In genomic region chr2:202911513-202912341, GRCh38 we compare ENCODE assay signal across 8 cellular contexts. TPM values are rescaled to one million over a fixed set of nuclear protein-coding genes. Genes with fewer than 3 reads are reported as not detected.
DNase-seq lines count a peak whose midpoint lies in the region; ATAC-seq lines count a peak whose summit lies in the region.

CARF (plus strand) TSS chr2:202912275; CDS start chr2:202941903, 29,628 bp downstream.
WDR12 (minus strand) TSS chr2:202911673; CDS start chr2:202911476, 197 bp downstream.

- CTCF ChIA-PET in activated CD4-positive, alpha-beta T cell treated with anti-CD3 and anti-CD28 coated beads, Interleukin-2, amount 10 ng/mL, durations not matched to agents 7 days and 5 days (lab: Charles Lee) = interaction anchor here (1.2 to 1.8 kb wide), 3 partner anchors 11 to 327 kb away, joined by 4 to 7 read pairs (median 4); partner anchors contain the start of gene CYP20A1

- H3K4me3 Mint-ChIP-seq in activated CD4-positive, alpha-beta T cell treated with anti-CD3 and anti-CD28 coated beads, Interleukin-2, amount 10 ng/mL, durations not matched to agents 7 days and 5 days = peak within 1 kb of the TSS; percentile 92

- peak; percentile 72 for ATAC-seq in GM19351 (IDR thresholded peaks at IDR 0.05; ENCODE audit: unreplicated experiment)
- ATAC-seq in HG03520 (IDR thresholded peaks at IDR 0.05; ENCODE audit: unreplicated experiment) = peak; percentile 78

- H3K27ac Mint-ChIP-seq in activated CD4-positive, alpha-beta T cell treated with anti-CD3 and anti-CD28 coated beads, Interleukin-2, amount 10 ng/mL, durations not matched to agents 7 days and 5 days = peak within 1 kb of the TSS; percentile 97

- DNase-seq in C1 segment of cervical spinal cord (lab: John Stamatoyannopoulos, UW) = peak; percentile 20 to 97 (median 90)
- DNase-seq in NCI-H526 treated with DMSO at 0.1 percent for 48 hours (lab: John Stamatoyannopoulos, UW) = peak; percentile 99
- peak; percentile 93 for DNase-seq in activated CD4-positive, alpha-beta T cell treated with anti-CD3 and anti-CD28 coated beads, Interleukin-2, amount 10 ng/mL, durations not matched to agents 7 days and 5 days
- peak; percentile 93 for DNase-seq in dedifferentiated amniotic fluid mesenchymal stem cell (ENCODE audit: extremely low spot score)
- peak; percentile 98 for DNase-seq in left kidney (ENCODE audit: low read depth, low spot score)
- peak; percentile 90 for DNase-seq in stimulated activated CD4-positive, alpha-beta T cell treated with anti-CD3 and anti-CD28 coated beads, Interleukin-1b, Interleukin-23, amount 100 ng/mL, for 48 hours

- peaks cover 36% of the 10 kb centered on the region for H3K4me1 Mint-ChIP-seq in activated CD4-positive, alpha-beta T cell treated with anti-CD3 and anti-CD28 coated beads, Interleukin-2, amount 10 ng/mL, durations not matched to agents 7 days and 5 days

- H3K36me3 Mint-ChIP-seq in activated CD4-positive, alpha-beta T cell treated with anti-CD3 and anti-CD28 coated beads, Interleukin-2, amount 10 ng/mL, durations not matched to agents 7 days and 5 days (ENCODE audit: low read depth) = peaks cover 6% of the 10 kb centered on the region

- POLR2A ChIA-PET in activated CD4-positive, alpha-beta T cell treated with anti-CD3 and anti-CD28 coated beads, Interleukin-2, amount 10 ng/mL, durations not matched to agents 7 days and 5 days (lab: Charles Lee) = interaction anchor here (0.7 kb wide), 1 partner anchor 1026 kb away, joined by 7 read pairs; no protein-coding TSS in a partner anchor

- H3K27me3 Mint-ChIP-seq in activated CD4-positive, alpha-beta T cell treated with anti-CD3 and anti-CD28 coated beads, Interleukin-2, amount 10 ng/mL, durations not matched to agents 7 days and 5 days = no peaks in the 10 kb centered on the region

- H3K9me3 Mint-ChIP-seq in activated CD4-positive, alpha-beta T cell treated with anti-CD3 and anti-CD28 coated beads, Interleukin-2, amount 10 ng/mL, durations not matched to agents 7 days and 5 days = no peaks in the 10 kb centered on the region

RNA-seq across cellular contexts. Expression of gene CARF, which starts in this region (rescaled TPM):
- total RNA-seq in activated CD4-positive, alpha-beta T cell treated with anti-CD3 and anti-CD28 coated beads, Interleukin-2, amount 10 ng/mL, durations not matched to agents 7 days and 5 days = 10 to 100 TPM; 11.9 to 13.3 TPM

RNA-seq across cellular contexts. Expression of gene WDR12, which starts in this region (rescaled TPM):
- total RNA-seq in activated CD4-positive, alpha-beta T cell treated with anti-CD3 and anti-CD28 coated beads, Interleukin-2, amount 10 ng/mL, durations not matched to agents 7 days and 5 days = 10 to 100 TPM; 44.2 to 51.4 TPM

Comparison
In these comparisons a context has a peak if more than half of its experiments do, and no peak if none do; other contexts are left out.
1. Peak in every context shown above with its lines: DNase-seq and ATAC-seq.